In genomic region chr3:25428950-25429349, GRCh38 we compare ENCODE assay signal across 11 cellular contexts. TPM values are rescaled to one million over a fixed set of nuclear protein-coding genes. Genes with fewer than 3 reads are reported as not detected.
DNase-seq lines count a peak whose midpoint lies in the region; ATAC-seq and TF ChIP-seq lines count a peak whose summit lies in the region.
"Had no signal": no experiment of that assay in that cellular context is flagged by ENCODE, and none has a peak within 500 bp of the region (broad histone marks: within the 10 kb centered on the region; RNA-seq: fewer than 3 reads in every experiment).

No MANE protein-coding gene starts in this region.

- H3K9me3 ChIP-seq in left lung = no peaks in the 10 kb centered on the region

- H3K27me3 ChIP-seq in left lung = peaks cover 0 to 38% of the 10 kb centered on the region in 2 donors

- peaks cover 4 to 10% of the 10 kb centered on the region in 2 donors for H3K4me1 ChIP-seq in left lung

- intact Hi-C loops in Calu3 (cut with micrococcal nuclease; ENCODE audit: unreplicated experiment) (loop anchor here (1.0 to 5.0 kb wide), 3 partner anchors 123 to 407 kb away; no protein-coding TSS in a partner anchor), left lung (cut with DNase I) (no loop called here)

- CTCF ChIA-PET in Calu3 (lab: Charles Lee) = interaction anchor here (0.6 to 2.3 kb wide), 5 partner anchors 17 to 407 kb away, joined by 3 to 8 read pairs (median 5); no protein-coding TSS in a partner anchor

- BruUV-seq in Calu3 (replicated peaks; lab: Mats Ljungman, UMichigan) = TSS peak; percentile 35

- peak overlapping the region; percentile 47 for H3K4me3 ChIP-seq in astrocyte of the spinal cord (ENCODE audit: low read depth, low read length)
- H3K4me3 ChIP-seq in left lung = peak overlapping the region; percentile 38 to 47
- H3K4me3 ChIP-seq in skeletal muscle cell (ENCODE audit: low read depth, low read length) = peak overlapping the region; percentile 56
- H3K4me3 ChIP-seq in foreskin fibroblast (ENCODE audit: low read depth in 1 of 2, low read length in 2 of 2) = peak overlapping the region in 1 of 2 donors; percentile 46

- no peak for ATAC-seq in left lung
- ATAC-seq: stimulated activated effector memory CD8-positive, alpha-beta T cell treated with anti-CD3 and anti-CD28 coated beads, Interleukin-12 subunit alpha, Interleukin-12 subunit beta, amount 100 ng/mL, for 72 hours had no signal

- H3K36me3 Mint-ChIP-seq in Calu3 (ENCODE audit: insufficient read depth, unreplicated experiment) = peaks cover 61% of the 10 kb centered on the region
- H3K36me3 Mint-ChIP-seq: stimulated activated effector memory CD8-positive, alpha-beta T cell treated with anti-CD3 and anti-CD28 coated beads, Interleukin-12 subunit alpha, Interleukin-12 subunit beta, amount 100 ng/mL, for 72 hours had no signal

- no peaks in the 10 kb centered on the region for H3K27me3 Mint-ChIP-seq in Calu3 (ENCODE audit: unreplicated experiment)

- DNase-seq in Calu3 (no peak), astrocyte of the spinal cord (ENCODE audit: low read depth, low spot score) (no peak), left lung (no peak), skeletal muscle cell (ENCODE audit: low read depth) (no peak), SW480 (ENCODE audit: low spot score) (no peak), foreskin fibroblast (no peak)
- DNase-seq in activated CD4-positive, alpha-beta T cell treated with anti-CD3 and anti-CD28 coated beads for 4 hours = no peak
- no peak for DNase-seq in stimulated activated CD4-positive, alpha-beta T cell treated with anti-CD3 and anti-CD28 coated beads, Interleukin-12 subunit alpha, Interleukin-12 subunit beta, amount 100 ng/mL, for 4 hours
- DNase-seq: cortex of kidney, NCI-H2081 treated with DMSO at 0.1 percent for 48 hours had no signal

- peak overlapping the region; percentile 85 for H3K4me3 Mint-ChIP-seq in Calu3 (ENCODE audit: low read depth, unreplicated experiment)
- H3K4me3 Mint-ChIP-seq: stimulated activated effector memory CD8-positive, alpha-beta T cell treated with anti-CD3 and anti-CD28 coated beads, Interleukin-12 subunit alpha, Interleukin-12 subunit beta, amount 100 ng/mL, for 72 hours had no signal

- H3K27ac Mint-ChIP-seq in Calu3 (ENCODE audit: unreplicated experiment) = peak overlapping the region; percentile 91
- H3K27ac Mint-ChIP-seq: stimulated activated effector memory CD8-positive, alpha-beta T cell treated with anti-CD3 and anti-CD28 coated beads, Interleukin-12 subunit alpha, Interleukin-12 subunit beta, amount 100 ng/mL, for 72 hours had no signal

- in situ Hi-C loops in astrocyte of the spinal cord (cut with HindIII; ENCODE audit: low sequenced_read_pairs) = no loop called here

- H3K27ac ChIP-seq in left lung = peak overlapping the region in 1 of 2 donors; percentile 93

- peaks cover 33% of the 10 kb centered on the region for H3K4me1 Mint-ChIP-seq in Calu3 (ENCODE audit: low read depth, unreplicated experiment)
- H3K4me1 Mint-ChIP-seq: stimulated activated effector memory CD8-positive, alpha-beta T cell treated with anti-CD3 and anti-CD28 coated beads, Interleukin-12 subunit alpha, Interleukin-12 subunit beta, amount 100 ng/mL, for 72 hours had no signal

- no peaks in the 10 kb centered on the region for H3K36me3 ChIP-seq in left lung

- H3K9me3 Mint-ChIP-seq in Calu3 (ENCODE audit: low read depth, unreplicated experiment) = no peaks in the 10 kb centered on the region
- H3K9me3 Mint-ChIP-seq: stimulated activated effector memory CD8-positive, alpha-beta T cell treated with anti-CD3 and anti-CD28 coated beads, Interleukin-12 subunit alpha, Interleukin-12 subunit beta, amount 100 ng/mL, for 72 hours had no signal

- TF ChIP-seq CTCF in Calu3 (IDR thresholded peaks at IDR 0.05; ENCODE audit: unreplicated experiment) (no peak), astrocyte of the spinal cord (IDR thresholded peaks at IDR 0.05; ENCODE audit: low read depth, low read length) (no peak), left lung (IDR thresholded peaks at IDR 0.05) (no peak), foreskin fibroblast (IDR thresholded peaks at IDR 0.05; ENCODE audit: low read depth, low read length) (no peak)

RNA-seq across cellular contexts. Expression of gene RARB, which starts 0.9 kb away (rescaled TPM):
- 29.8 and 31.3 TPM in 2 replicates for total RNA-seq in Calu3 (2022)
- 1 to 10 TPM; 4.1 to 8.1 TPM for total RNA-seq in left lung
